ENCODE assay signal across 1 cellular context in the genomic region with DNA sequence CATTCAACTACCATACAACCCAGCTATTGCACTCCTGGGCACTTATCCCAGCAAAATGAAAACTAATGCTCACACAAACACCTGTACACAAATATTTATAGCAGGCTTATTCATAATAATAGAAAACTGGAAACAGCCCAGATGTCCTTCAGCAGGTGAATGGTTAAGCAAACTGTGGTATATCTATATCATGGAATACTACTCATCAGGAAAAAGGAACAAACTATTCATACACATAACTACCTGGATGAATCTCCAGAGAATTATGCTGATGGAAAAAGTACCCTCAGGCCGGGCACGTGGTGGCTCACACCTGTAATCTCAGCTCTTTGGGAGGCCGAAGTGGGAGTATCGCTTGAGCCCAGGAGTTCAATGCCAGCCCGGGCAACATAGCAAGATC.
A peak's percentile ranks its signal among the peaks of the same experiment; 100 is the strongest.
TF ChIP-seq lines count a peak whose summit lies in the region.

No MANE protein-coding gene starts in this region.

TF ChIP-seq in K562, 482 proteins besides CTCF, POLR2A, EP300 and RAD21:
- TF ChIP-seq DIDO1 (tag; IDR thresholded peaks at IDR 0.05; ENCODE audit: low read depth) = no peak
- TF ChIP-seq RBM25 (IDR thresholded peaks at IDR 0.05; ENCODE audit: low read depth, low read length, severe bottlenecking) = peak; percentile 64
- TF ChIP-seq ZNF146 (CRISPR knock-in tag; IDR thresholded peaks at IDR 0.05; ENCODE audit: unreplicated experiment) = peak; percentile 76
- TF ChIP-seq NR1H2 (CRISPR knock-in tag; IDR thresholded peaks at IDR 0.05) = no peak
- TF ChIP-seq, protein P1, sequence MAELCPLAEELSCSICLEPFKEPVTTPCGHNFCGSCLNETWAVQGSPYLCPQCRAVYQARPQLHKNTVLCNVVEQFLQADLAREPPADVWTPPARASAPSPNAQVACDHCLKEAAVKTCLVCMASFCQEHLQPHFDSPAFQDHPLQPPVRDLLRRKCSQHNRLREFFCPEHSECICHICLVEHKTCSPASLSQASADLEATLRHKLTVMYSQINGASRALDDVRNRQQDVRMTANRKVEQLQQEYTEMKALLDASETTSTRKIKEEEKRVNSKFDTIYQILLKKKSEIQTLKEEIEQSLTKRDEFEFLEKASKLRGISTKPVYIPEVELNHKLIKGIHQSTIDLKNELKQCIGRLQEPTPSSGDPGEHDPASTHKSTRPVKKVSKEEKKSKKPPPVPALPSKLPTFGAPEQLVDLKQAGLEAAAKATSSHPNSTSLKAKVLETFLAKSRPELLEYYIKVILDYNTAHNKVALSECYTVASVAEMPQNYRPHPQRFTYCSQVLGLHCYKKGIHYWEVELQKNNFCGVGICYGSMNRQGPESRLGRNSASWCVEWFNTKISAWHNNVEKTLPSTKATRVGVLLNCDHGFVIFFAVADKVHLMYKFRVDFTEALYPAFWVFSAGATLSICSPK (IDR thresholded peaks at IDR 0.05; ENCODE audit: borderline replicate concordance) = no peak
- TF ChIP-seq KDM1A (IDR thresholded peaks at IDR 0.05) = peak; percentile 11 to 36; a peak in 1 of 4 replicates
- no peak for TF ChIP-seq HMGN3 (IDR thresholded peaks at IDR 0.05; ENCODE audit: borderline replicate concordance, extremely low read depth, insufficient read length, low read depth, low read length)
- no peak for TF ChIP-seq MCM5 (IDR thresholded peaks at IDR 0.05; ENCODE audit: low read depth)
- no peak for TF ChIP-seq MITF (IDR thresholded peaks at IDR 0.05)
- TF ChIP-seq SRSF1 (IDR thresholded peaks at IDR 0.05; ENCODE audit: low read depth, low read length) = no peak
- TF ChIP-seq BCOR (IDR thresholded peaks at IDR 0.05) = peak; percentile 26; the same call in 1 of the 2 replicates
